Comparison of ENCODE assay signal across 16 cellular contexts in the genomic region with DNA sequence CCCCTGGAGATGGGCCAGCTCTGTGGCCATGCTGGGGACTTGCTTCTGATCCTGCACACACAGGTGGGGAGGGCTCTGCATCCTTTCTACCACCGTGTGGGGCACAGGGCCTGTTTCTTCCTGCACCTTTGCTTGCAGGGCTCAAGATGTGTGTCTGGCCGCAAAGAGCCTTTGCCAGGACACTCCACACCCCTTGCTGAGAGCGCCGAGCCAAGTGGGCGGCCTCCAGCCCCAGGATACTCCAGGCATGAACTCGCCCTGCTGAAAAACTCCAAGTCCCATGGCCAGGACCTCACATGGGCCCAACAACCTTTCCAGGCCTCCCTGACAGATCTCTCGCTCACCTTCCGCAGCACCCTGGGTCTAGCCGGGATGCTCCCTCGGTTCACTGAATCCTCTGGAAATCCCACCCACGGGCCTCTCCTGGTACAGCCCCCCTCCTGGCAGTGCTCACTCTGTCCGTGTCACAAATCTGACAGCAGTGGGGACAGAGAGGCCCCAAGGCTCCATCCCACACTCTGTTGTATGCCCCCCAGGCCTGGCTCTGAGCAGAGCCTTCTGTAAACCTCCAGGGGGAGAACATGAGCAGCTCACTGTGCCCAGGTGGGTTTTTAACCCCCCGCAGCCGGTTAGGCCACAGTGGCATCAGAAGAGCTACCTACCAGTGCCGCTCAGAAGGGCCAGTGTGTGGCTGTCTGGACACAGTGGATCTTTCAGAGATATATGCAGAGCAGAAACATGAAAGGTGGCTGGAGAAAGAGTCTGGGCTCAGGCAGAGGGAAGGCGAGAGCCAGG. TPM values are rescaled to one million over a fixed set of nuclear protein-coding genes. Genes with fewer than 3 reads are reported as not detected.
DNase-seq lines count a peak whose midpoint lies in the region; ATAC-seq, FAIRE-seq and TF ChIP-seq lines count a peak whose summit lies in the region.
"Had no signal": no experiment of that assay in that cellular context is flagged by ENCODE, and none has a peak within 500 bp of the region (broad histone marks: within the 10 kb centered on the region; RNA-seq: fewer than 3 reads in every experiment).

No MANE protein-coding gene starts in this region.

- H3K27ac ChIP-seq in K562 (ENCODE audit: extremely low read depth, low read depth, low read length) (no peak overlapping the region), transverse colon (peak overlapping the region in 3 of 4 donors; percentile 58 to 81 (median 74))
- H3K27ac ChIP-seq: epithelial cell of prostate had no signal

- H3K9me3 Mint-ChIP-seq in activated CD8-positive, alpha-beta memory T cell treated with anti-CD3 and anti-CD28 coated beads, Interleukin-2, amount 10 ng/mL, durations not matched to agents 7 days and 5 days (ENCODE audit: low read depth): no peaks in the 10 kb centered on the region
- H3K9me3 Mint-ChIP-seq: activated naive CD4-positive, alpha-beta T cell treated with anti-CD3 and anti-CD28 coated beads, Interleukin-2, amount 10 ng/mL, durations not matched to agents 7 days and 5 days; central memory CD8-positive, alpha-beta T cell had no signal

- DNase-seq in NCI-H510A (lab: John Stamatoyannopoulos, UW): peak; percentile 44
- DNase-seq in NCI-H510A treated with DMSO at 0.1 percent for 48 hours (lab: John Stamatoyannopoulos, UW): no peak
- no peak for DNase-seq in K562 (ENCODE audit: extremely low read depth in 1 of 4, low spot score in 3 of 4)
- DNase-seq in iPS-NIHi7 (ENCODE audit: extremely low spot score): peak; percentile 50
- no peak for DNase-seq in transverse colon
- DNase-seq in medulla oblongata (ENCODE audit: extremely low spot score): no peak
- DNase-seq in SW 1271 (lab: John Stamatoyannopoulos, UW): no peak
- no peak for DNase-seq in activated CD8-positive, alpha-beta memory T cell treated with anti-CD3 and anti-CD28 coated beads, Interleukin-2, amount 10 ng/mL, durations not matched to agents 7 days and 5 days
- DNase-seq: activated CD8-positive, alpha-beta memory T cell treated with anti-CD3 and anti-CD28 coated beads, Interleukin-2, amount 50 U/mL, for 48 hours; activated naive CD4-positive, alpha-beta T cell treated with anti-CD3 and anti-CD28 coated beads, Interleukin-2, amount 10 ng/mL, durations not matched to agents 7 days and 5 days; stomach had no signal

- no peaks in the 10 kb centered on the region for H3K4me1 Mint-ChIP-seq in activated CD8-positive, alpha-beta memory T cell treated with anti-CD3 and anti-CD28 coated beads, Interleukin-2, amount 10 ng/mL, durations not matched to agents 7 days and 5 days
- H3K4me1 Mint-ChIP-seq: activated naive CD4-positive, alpha-beta T cell treated with anti-CD3 and anti-CD28 coated beads, Interleukin-2, amount 10 ng/mL, durations not matched to agents 7 days and 5 days; central memory CD8-positive, alpha-beta T cell had no signal

- H3K27me3 ChIP-seq in K562 (ENCODE audit: control insufficient read depth in 2 of 2, insufficient read depth in 2 of 2, low read length in 2 of 2) (no peaks in the 10 kb centered on the region), transverse colon (no peaks in the 10 kb centered on the region)
- H3K27me3 ChIP-seq: MG63, stomach had no signal

- no peak for FAIRE-seq in K562 (lab: Jason Lieb, UNC)

- no peak overlapping the region for H2AFZ ChIP-seq in K562 (ENCODE audit: low read depth, low read length)

- in situ Hi-C loops in K562 (cut with MboI): loop anchor here (25.0 kb wide), 1 partner anchor 940 kb away; no protein-coding TSS in a partner anchor
- in situ Hi-C loops in transverse colon (cut with MboI; ENCODE audit: low pct_ligation_motif_present in 1 of 4, low pct_unique_long_range_greater_than_20kb in 1 of 4, low sequenced_read_pairs in 3 of 4): no loop called here

- TF ChIP-seq POLR2A in K562 (conservative IDR thresholded peaks at IDR 0.05): no peak
- TF ChIP-seq POLR2A in transverse colon (IDR thresholded peaks at IDR 0.05): no peak

- CTCF ChIA-PET in K562 (lab: Yijun Ruan, JAX; ENCODE audit: low intra/inter-chr PET ratio): interaction anchor here (0.6 kb wide), 1 partner anchor 28 kb away, joined by 4 read pairs; no protein-coding TSS in a partner anchor
- CTCF ChIA-PET in activated CD8-positive, alpha-beta memory T cell treated with anti-CD3 and anti-CD28 coated beads, Interleukin-2, amount 10 ng/mL, durations not matched to agents 7 days and 5 days (lab: Charles Lee): interaction anchor here (1.9 kb wide), 1 partner anchor 150 kb away, joined by 6 read pairs; no protein-coding TSS in a partner anchor

- no peaks in the 10 kb centered on the region for H3K36me3 Mint-ChIP-seq in activated CD8-positive, alpha-beta memory T cell treated with anti-CD3 and anti-CD28 coated beads, Interleukin-2, amount 10 ng/mL, durations not matched to agents 7 days and 5 days
- H3K36me3 Mint-ChIP-seq: activated naive CD4-positive, alpha-beta T cell treated with anti-CD3 and anti-CD28 coated beads, Interleukin-2, amount 10 ng/mL, durations not matched to agents 7 days and 5 days had no signal

- TF ChIP-seq EP300 in K562 (IDR thresholded peaks at IDR 0.05; ENCODE audit: low read length): no peak
- TF ChIP-seq EP300 in transverse colon (IDR thresholded peaks at IDR 0.05; ENCODE audit: low read depth): no peak

- intact Hi-C loops in K562 (cut with micrococcal nuclease): no loop called here
- intact Hi-C loops in transverse colon (cut with DNase I; ENCODE audit: low total_unique reads): no loop called here

- peaks cover 5 to 82% of the 10 kb centered on the region in 2 experiments; a peak in 4 of 5 replicates for H3K4me1 ChIP-seq in K562 (replicated peaks in 1 of 2; ENCODE audit: control insufficient read depth in 2 of 2, insufficient read depth in 2 of 2, low read length in 2 of 2)
- peaks cover 23 to 55% (median 43%) of the 10 kb centered on the region in 4 donors for H3K4me1 ChIP-seq in transverse colon

- ATAC-seq in K562: no peak
- no peak for ATAC-seq in activated CD8-positive, alpha-beta memory T cell treated with anti-CD3 and anti-CD28 coated beads, Interleukin-2, amount 10 ng/mL, durations not matched to agents 7 days and 5 days

- no peak overlapping the region for H3K4me3 Mint-ChIP-seq in activated CD8-positive, alpha-beta memory T cell treated with anti-CD3 and anti-CD28 coated beads, Interleukin-2, amount 10 ng/mL, durations not matched to agents 7 days and 5 days
- H3K4me3 Mint-ChIP-seq: activated naive CD4-positive, alpha-beta T cell treated with anti-CD3 and anti-CD28 coated beads, Interleukin-2, amount 10 ng/mL, durations not matched to agents 7 days and 5 days; central memory CD8-positive, alpha-beta T cell had no signal

- no peaks in the 10 kb centered on the region for H3K36me3 ChIP-seq in K562 (ENCODE audit: control insufficient read depth, insufficient read depth, low read length)
- no peaks in the 10 kb centered on the region for H3K36me3 ChIP-seq in transverse colon
- H3K36me3 ChIP-seq: stomach had no signal

- H4K20me1 ChIP-seq in K562 (replicated peaks; ENCODE audit: control insufficient read depth, insufficient read depth, low read length): peaks cover 10% of the 10 kb centered on the region; the same call in 1 of the 2 replicates

- H3K4me2 ChIP-seq in K562 (ENCODE audit: insufficient read depth, low read length): no peak overlapping the region

- POLR2A ChIA-PET in K562 (lab: Yijun Ruan, JAX): interaction anchor here (0.5 kb wide), 1 partner anchor 1212 kb away, joined by 4 read pairs; no protein-coding TSS in a partner anchor

- no peak for TF ChIP-seq RAD21 in K562 (CRISPR knock-in tag; conservative IDR thresholded peaks at IDR 0.05 in 1 of 2, IDR thresholded peaks at IDR 0.05 in 1 of 2)

- TF ChIP-seq CTCF in K562 (IDR thresholded peaks at IDR 0.05 in 2 of 3, conservative IDR thresholded peaks at IDR 0.05 in 1 of 3; ENCODE audit: insufficient read depth in 2 of 3, low read depth in 1 of 3, low read length in 3 of 3) (0 out of 6 replicates have a peak, but pooled peaks of 2 of the 3 experiments have one; percentile 24 to 25), transverse colon (IDR thresholded peaks at IDR 0.05) (no peak)

- H3K27ac Mint-ChIP-seq in activated CD8-positive, alpha-beta memory T cell treated with anti-CD3 and anti-CD28 coated beads, Interleukin-2, amount 10 ng/mL, durations not matched to agents 7 days and 5 days: no peak overlapping the region
- H3K27ac Mint-ChIP-seq: activated naive CD4-positive, alpha-beta T cell treated with anti-CD3 and anti-CD28 coated beads, Interleukin-2, amount 10 ng/mL, durations not matched to agents 7 days and 5 days had no signal

- H3K79me2 ChIP-seq in K562 (ENCODE audit: control insufficient read depth, insufficient read depth, low read length): no peaks in the 10 kb centered on the region

- H3K9ac ChIP-seq in K562 (ENCODE audit: insufficient read depth in 1 of 2, low read depth in 2 of 2, low read length in 2 of 2): peak overlapping the region in 1 of 2 experiments; percentile 65; a peak in 2 of 4 replicates

- no peak overlapping the region for H3K4me3 ChIP-seq in K562
- H3K4me3 ChIP-seq in transverse colon: no peak overlapping the region
- H3K4me3 ChIP-seq: MG63, stomach had no signal

- H3K27me3 Mint-ChIP-seq in activated CD8-positive, alpha-beta memory T cell treated with anti-CD3 and anti-CD28 coated beads, Interleukin-2, amount 10 ng/mL, durations not matched to agents 7 days and 5 days: no peaks in the 10 kb centered on the region
- H3K27me3 Mint-ChIP-seq: activated naive CD4-positive, alpha-beta T cell treated with anti-CD3 and anti-CD28 coated beads, Interleukin-2, amount 10 ng/mL, durations not matched to agents 7 days and 5 days; central memory CD8-positive, alpha-beta T cell had no signal

- 66% methylated on average over 15 of the region's 16 CpGs for WGBS in K562 (ENCODE audit: insufficient coverage, low coverage, missing lambda C conversion rate)
- WGBS in transverse colon (ENCODE audit: low coverage in 1 of 2), 2 donors: 81% methylated on average over 15 of the region's 16 CpGs; no CpG with 5 or more reads in 1 of the 2 donors

- no TSS peak for BruUV-seq in K562 (replicated peaks; lab: Mats Ljungman, UMichigan)

- H3K9me3 ChIP-seq in K562 (replicated peaks; ENCODE audit: control insufficient read depth, insufficient read depth, low read depth, low read length) (no peaks in the 10 kb centered on the region), transverse colon (no peaks in the 10 kb centered on the region)
- H3K9me3 ChIP-seq: MG63, stomach had no signal

- H3K9me1 ChIP-seq in K562 (ENCODE audit: control insufficient read depth, insufficient read depth, low read length): no peaks in the 10 kb centered on the region

RNA-seq across cellular contexts. Expression of gene GPR153, which starts 11.8 kb away (rescaled TPM):
- 0.90 and 4.5 TPM in 2 replicates for total RNA-seq in K562 (2011; cell fraction: chromatin; rRNA removed; ENCODE audit: low replicate concordance)
- 2.9 and 4.0 TPM in 2 replicates for total RNA-seq in K562 (2011; cell fraction: nucleolus; rRNA removed)
- 1.5 and 1.6 TPM in 2 replicates for total RNA-seq in K562 (2011; cell fraction: nucleoplasm; rRNA removed)
- total RNA-seq in K562 (2014; rRNA removed) (0.41 and 1.0 TPM in 2 replicates), K562 (2014; rRNA removed; fragmentation: Illumina TruSeq; extraction: Trizol) (0.25 and 0.26 TPM in 2 replicates), K562 (2015; rRNA removed; fragmentation: Illumina TruSeq; extraction: Trizol) (0.49 and 0.51 TPM in 2 replicates), K562 (2021) (1.3 and 1.5 TPM in 2 replicates), transverse colon (10 to 100 TPM; 15.6 to 38.2 (median 27.8) TPM)
- polyA plus RNA-seq in K562 (2011; rRNA removed) (0.54 and 0.65 TPM in 2 replicates), K562 (2014; fragmentation: Illumina TruSeq; extraction: Trizol) (0.54 and 0.71 TPM in 2 replicates), K562 (2014; fragmentation: Nextera tagmentation; extraction: Ambion mirVana) (under 1 TPM; 0.01 to 0.03 TPM), K562 (2014; rRNA removed) (0.85 and 0.90 TPM in 2 replicates)
- 0.63 and 2.3 TPM in 2 replicates for polyA plus RNA-seq in K562 (2011; cell fraction: cytosol; rRNA removed)
- 1.1 and 3.9 TPM in 2 replicates for polyA plus RNA-seq in K562 (2011; cell fraction: nucleus; rRNA removed)
- 0.79 and 0.86 TPM in 2 replicates for polyA plus RNA-seq in K562 (2012)
- 0.30 and 0.81 TPM in 2 replicates for polyA minus RNA-seq in K562 (2011; rRNA and poly(A)+ RNA removed)
- 0.86 and 1.2 TPM in 2 replicates for polyA minus RNA-seq in K562 (2011; cell fraction: cytosol; rRNA and poly(A)+ RNA removed)
- polyA minus RNA-seq in K562 (2011; cell fraction: nucleus; rRNA and poly(A)+ RNA removed): 0.89 and 1.2 TPM in 2 replicates
- total RNA-seq in activated CD8-positive, alpha-beta memory T cell treated with anti-CD3 and anti-CD28 coated beads, Interleukin-2, amount 10 ng/mL, durations not matched to agents 7 days and 5 days: 1 to 10 TPM; 1.1 to 1.2 TPM

RNA-seq across cellular contexts. Expression of gene HES3, which starts 28.7 kb away (rescaled TPM):
- total RNA-seq in K562 (2011; cell fraction: chromatin; rRNA removed; ENCODE audit: low replicate concordance): not detected in 2 replicates
- not detected in 2 replicates for total RNA-seq in K562 (2011; cell fraction: nucleolus; rRNA removed)
- total RNA-seq in K562 (2011; cell fraction: nucleoplasm; rRNA removed): not detected in 2 replicates
- total RNA-seq in K562 (2014; rRNA removed) (not detected in 2 replicates), K562 (2014; rRNA removed; fragmentation: Illumina TruSeq; extraction: Trizol) (not detected in 2 replicates), K562 (2015; rRNA removed; fragmentation: Illumina TruSeq; extraction: Trizol) (not detected in 2 replicates), K562 (2021) (0.27 TPM in 1 of 2 replicates, not detected in the other), transverse colon (not detected)
- polyA plus RNA-seq in K562 (2011; rRNA removed) (not detected in 2 replicates), K562 (2014; fragmentation: Illumina TruSeq; extraction: Trizol) (not detected in 2 replicates), K562 (2014; fragmentation: Nextera tagmentation; extraction: Ambion mirVana) (not detected), K562 (2014; rRNA removed) (not detected in 2 replicates)
- polyA plus RNA-seq in K562 (2011; cell fraction: cytosol; rRNA removed): not detected in 2 replicates
- not detected in 2 replicates for polyA plus RNA-seq in K562 (2011; cell fraction: nucleus; rRNA removed)
- polyA plus RNA-seq in K562 (2012): not detected in 2 replicates
- polyA minus RNA-seq in K562 (2011; rRNA and poly(A)+ RNA removed): not detected in 2 replicates
- not detected in 2 replicates for polyA minus RNA-seq in K562 (2011; cell fraction: cytosol; rRNA and poly(A)+ RNA removed)
- polyA minus RNA-seq in K562 (2011; cell fraction: nucleus; rRNA and poly(A)+ RNA removed): not detected in 2 replicates
- not detected for total RNA-seq in activated CD8-positive, alpha-beta memory T cell treated with anti-CD3 and anti-CD28 coated beads, Interleukin-2, amount 10 ng/mL, durations not matched to agents 7 days and 5 days
- total RNA-seq: A172, liver, stomach had no signal
- polyA plus RNA-seq: liver, stomach had no signal

RNA-seq across cellular contexts. Expression of gene ICMT, which starts 36.9 kb away (rescaled TPM):
- 34.2 and 46.4 TPM in 2 replicates for total RNA-seq in K562 (2011; cell fraction: chromatin; rRNA removed; ENCODE audit: low replicate concordance)
- total RNA-seq in K562 (2011; cell fraction: nucleolus; rRNA removed): 48.3 and 55.9 TPM in 2 replicates
- 56.2 and 77.6 TPM in 2 replicates for total RNA-seq in K562 (2011; cell fraction: nucleoplasm; rRNA removed)
- 58.3 and 62.9 TPM in 2 replicates for total RNA-seq in K562 (2014; rRNA removed)
- 56.6 and 58.2 TPM in 2 replicates for total RNA-seq in K562 (2014; rRNA removed; fragmentation: Illumina TruSeq; extraction: Trizol)
- 63.3 and 67.4 TPM in 2 replicates for total RNA-seq in K562 (2015; rRNA removed; fragmentation: Illumina TruSeq; extraction: Trizol)
- total RNA-seq in K562 (2021): 63.7 and 74.3 TPM in 2 replicates
- polyA plus RNA-seq in K562 (2011; rRNA removed): 36.2 and 49.5 TPM in 2 replicates
- 46.0 and 48.8 TPM in 2 replicates for polyA plus RNA-seq in K562 (2011; cell fraction: cytosol; rRNA removed)
- polyA plus RNA-seq in K562 (2011; cell fraction: nucleus; rRNA removed): 20.4 and 21.7 TPM in 2 replicates
- 43.1 and 44.0 TPM in 2 replicates for polyA plus RNA-seq in K562 (2012)
- 48.5 and 57.1 TPM in 2 replicates for polyA plus RNA-seq in K562 (2014; fragmentation: Illumina TruSeq; extraction: Trizol)
- 1 to 10 TPM; 4.3 to 6.3 TPM for polyA plus RNA-seq in K562 (2014; fragmentation: Nextera tagmentation; extraction: Ambion mirVana)
- 41.5 and 50.0 TPM in 2 replicates for polyA plus RNA-seq in K562 (2014; rRNA removed)
- polyA minus RNA-seq in K562 (2011; rRNA and poly(A)+ RNA removed): 59.8 and 70.6 TPM in 2 replicates
- polyA minus RNA-seq in K562 (2011; cell fraction: cytosol; rRNA and poly(A)+ RNA removed): 38.5 and 45.1 TPM in 2 replicates
- polyA minus RNA-seq in K562 (2011; cell fraction: nucleus; rRNA and poly(A)+ RNA removed): 12.3 and 16.6 TPM in 2 replicates
- total RNA-seq in transverse colon: 10 to 100 TPM; 21.3 to 84.1 (median 61.8) TPM
- total RNA-seq in activated CD8-positive, alpha-beta memory T cell treated with anti-CD3 and anti-CD28 coated beads, Interleukin-2, amount 10 ng/mL, durations not matched to agents 7 days and 5 days: 10 to 100 TPM; 59.1 to 72.8 TPM

Comparison
In these comparisons a context has a peak if more than half of its experiments do, and no peak if none do; other contexts are left out.
1. DNase-seq: peak in NCI-H510A (single experiment) and iPS-NIHi7 (single experiment); none in NCI-H510A treated with DMSO at 0.1 percent for 48 hours (single experiment), K562 (0 of 4), transverse colon (single experiment), medulla oblongata (single experiment), SW 1271 (0 of 2) and activated CD8-positive, alpha-beta memory T cell treated with anti-CD3 and anti-CD28 coated beads, Interleukin-2, amount 10 ng/mL, durations not matched to agents 7 days and 5 days (single experiment).
2. CTCF ChIP-seq: peak in K562 (2 of 3); none in transverse colon (0 of 5).